Comparison of ENCODE assay signal across 24 cellular contexts in the genomic region with DNA sequence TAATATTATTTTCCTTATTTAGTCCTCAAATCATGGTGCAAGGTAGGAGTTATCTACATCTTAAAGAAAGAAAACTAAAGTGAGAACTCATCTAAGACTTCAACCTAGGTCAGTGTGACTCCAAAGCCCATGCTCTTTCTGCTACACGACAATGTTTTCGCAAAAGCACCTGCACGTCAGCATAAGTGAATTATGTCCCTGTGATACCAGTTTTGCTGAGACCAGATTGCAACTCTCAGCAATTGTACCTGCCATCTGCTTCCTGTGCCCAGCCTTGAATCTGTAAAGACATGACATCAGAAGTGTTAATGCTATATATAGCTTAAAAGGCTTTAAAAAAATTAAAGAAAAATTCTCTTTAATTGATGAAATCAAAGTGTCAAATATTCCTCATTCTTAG. TPM values are rescaled to one million over a fixed set of nuclear protein-coding genes. Genes with fewer than 3 reads are reported as not detected.
"Had no signal": no experiment of that assay in that cellular context is flagged by ENCODE, and none has a peak within 500 bp of the region (broad histone marks: within the 10 kb centered on the region; RNA-seq: fewer than 3 reads in every experiment).

No MANE protein-coding gene starts in this region.

- DNase-seq: activated CD4-positive, alpha-beta T cell treated with anti-CD3 and anti-CD28 coated beads for 4 hours; activated CD4-positive, alpha-beta T cell treated with anti-CD3 and anti-CD28 coated beads, Interleukin-2, amount 50 U/mL, for 48 hours; activated CD4-positive, CD25-positive, alpha-beta regulatory T cell; activated naive CD4-positive, alpha-beta T cell treated with Interleukin-2 at 50 U/mL for 16 hours; activated naive CD8-positive, alpha-beta T cell treated with anti-CD3 and anti-CD28 coated beads for 36 hours; activated T-cell treated with anti-CD3 and anti-CD28 coated beads, Interleukin-2, amount 50 U/mL, for 48 hours; endodermal cell; esophagus squamous epithelium; gastrocnemius medialis; hypothalamus; left ventricle myocardium superior; mammary epithelial cell; natural killer cell; retina; sigmoid colon; stimulated activated CD4-positive, alpha-beta T cell treated with anti-CD3 and anti-CD28 coated beads, Interleukin-4, amount 100 ng/mL, for 1 hour; stimulated activated naive CD4-positive, alpha-beta T cell had no signal

RNA-seq across cellular contexts. Expression of gene RETNLB, which starts 43.4 kb away (rescaled TPM):
- total RNA-seq: activated naive CD8-positive, alpha-beta T cell treated with anti-CD3 and anti-CD28 coated beads for 36 hours; breast epithelium; dorsolateral prefrontal cortex; endodermal cell; esophagus squamous epithelium; gastrocnemius medialis; left ventricle myocardium superior; mammary epithelial cell; mesothelial cell of epicardium; natural killer cell; osteoblast; progenitor cell of endocrine pancreas; sigmoid colon; smooth muscle cell; thoracic aorta had no signal
